In the genomic region with DNA sequence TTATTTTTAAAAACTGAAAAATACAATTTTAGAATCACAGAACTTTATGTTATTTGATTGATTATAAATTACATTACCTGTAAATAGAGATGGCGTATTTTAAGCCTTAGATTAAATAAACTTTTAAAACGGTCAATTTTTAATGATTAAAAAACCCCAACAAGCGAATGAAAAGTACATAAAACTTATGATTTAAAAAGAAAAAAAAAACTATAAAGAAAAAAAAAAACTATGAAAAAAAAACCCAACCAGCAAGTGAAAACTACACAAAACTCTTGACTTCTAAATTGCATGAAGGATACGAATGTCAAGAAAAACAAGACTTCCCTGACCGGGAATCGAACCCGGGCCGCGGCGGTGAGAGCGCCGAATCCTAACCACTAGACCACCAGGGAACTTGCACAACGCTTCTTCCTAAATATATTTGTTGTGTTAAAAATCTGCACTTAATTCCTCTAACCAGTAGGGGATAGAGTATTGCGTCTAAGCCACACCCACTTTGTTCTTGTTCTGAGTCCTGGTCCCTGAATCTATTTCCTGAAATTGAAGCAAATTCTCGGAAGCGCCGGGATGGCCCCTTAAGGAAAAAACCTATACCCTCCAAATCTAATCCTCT, we compare ENCODE assay signal across 8 cellular contexts. TPM values are rescaled to one million over a fixed set of nuclear protein-coding genes. Genes with fewer than 3 reads are reported as not detected.
DNase-seq lines count a peak whose midpoint lies in the region; ATAC-seq and TF ChIP-seq lines count a peak whose summit lies in the region.

No MANE protein-coding gene starts in this region.

- ATAC-seq in GM19043 (IDR thresholded peaks at IDR 0.05; ENCODE audit: low read depth, unreplicated experiment) (peak; percentile 74), HG03378 (IDR thresholded peaks at IDR 0.05; ENCODE audit: unreplicated experiment) (peak; percentile 86), left colon (peak; percentile 93)
- ATAC-seq in activated CD4-positive, alpha-beta T cell treated with anti-CD3 and anti-CD28 coated beads for 36 hours = peak; percentile 77

- peaks cover 10% of the 10 kb centered on the region for H3K36me3 Mint-ChIP-seq in activated CD4-positive, alpha-beta T cell treated with anti-CD3 and anti-CD28 coated beads for 36 hours (ENCODE audit: low read depth)

- no peaks in the 10 kb centered on the region for H3K27me3 ChIP-seq in colonic mucosa

- H3K9me3 ChIP-seq in colonic mucosa = no peaks in the 10 kb centered on the region

- H3K4me3 ChIP-seq in colonic mucosa = peak overlapping the region; percentile 48

- H3K27me3 Mint-ChIP-seq in activated CD4-positive, alpha-beta T cell treated with anti-CD3 and anti-CD28 coated beads for 36 hours = no peaks in the 10 kb centered on the region

- peaks cover 20% of the 10 kb centered on the region for H3K4me1 Mint-ChIP-seq in activated CD4-positive, alpha-beta T cell treated with anti-CD3 and anti-CD28 coated beads for 36 hours

- H3K9me3 Mint-ChIP-seq in activated CD4-positive, alpha-beta T cell treated with anti-CD3 and anti-CD28 coated beads for 36 hours (ENCODE audit: low read depth) = no peaks in the 10 kb centered on the region

- CTCF ChIA-PET in activated CD4-positive, alpha-beta T cell treated with anti-CD3 and anti-CD28 coated beads for 36 hours (lab: Charles Lee) = interaction anchor here (1.3 to 4.9 kb wide), 6 partner anchors 10 to 206 kb away, joined by 4 to 80 read pairs (median 16); partner anchors contain the start of genes HINT3, NCOA7 and TRMT11

- intact Hi-C loops in activated CD4-positive, alpha-beta T cell treated with anti-CD3 and anti-CD28 coated beads for 36 hours (cut with DNase I, micrococcal nuclease) = loop anchor here (1.0 to 5.0 kb wide), 7 partner anchors 31 to 1792 kb away; partner anchors contain the start of genes ECHDC1 (in 1 of the 2), HEY2 (in 1 of the 2), HINT3 (in 1 of the 2) and TRMT11 (in 1 of the 2)
- intact Hi-C loops in colonic mucosa (cut with DNase I) (loop anchor here (2.0 kb wide), 1 partner anchor 177 kb away; the partner anchor contains the start of gene HINT3), left colon (cut with DNase I, micrococcal nuclease) (loop anchor here in 1 of 2 donors (5.0 kb wide), 2 partner anchors 177 to 473 kb away; partner anchors contain the start of gene HINT3)

- DNase-seq in AG20443 (ENCODE audit: low spot score) = peak; percentile 89
- peak; percentile 90 for DNase-seq in NCI-H446 treated with DMSO at 0.1 percent for 48 hours (lab: John Stamatoyannopoulos, UW)
- peak; percentile 89 for DNase-seq in activated CD4-positive, alpha-beta T cell treated with anti-CD3 and anti-CD28 coated beads for 36 hours
- peak; percentile 87 for DNase-seq in colonic mucosa
- DNase-seq in left colon = peak; percentile 70 to 78
- peak in 3 of 4 experiments; percentile 71 to 77 (median 76) for DNase-seq in stimulated activated CD4-positive, alpha-beta T cell treated with anti-CD3 and anti-CD28 coated beads, Interleukin-1b, Interleukin-23, amount 100 ng/mL, for 24 hours (ENCODE audit: low read depth in 4 of 4, low spot score in 1 of 4)

- POLR2A ChIA-PET in activated CD4-positive, alpha-beta T cell treated with anti-CD3 and anti-CD28 coated beads for 36 hours (lab: Charles Lee) = interaction anchor here (1.2 to 2.5 kb wide), 5 partner anchors 10 to 185 kb away, joined by 3 to 62 read pairs (median 13); partner anchors contain the start of genes HINT3 and NCOA7

- H3K4me3 Mint-ChIP-seq in activated CD4-positive, alpha-beta T cell treated with anti-CD3 and anti-CD28 coated beads for 36 hours = no peak overlapping the region

- no peak for TF ChIP-seq CTCF in colonic mucosa (IDR thresholded peaks at IDR 0.05)

- no peaks in the 10 kb centered on the region for H3K4me1 ChIP-seq in colonic mucosa

- peak overlapping the region; percentile 54 to 89 for H3K9ac ChIP-seq in colonic mucosa (ENCODE audit: low read depth in 2 of 2, low read length in 2 of 2)

- no peaks in the 10 kb centered on the region for H3K36me3 ChIP-seq in colonic mucosa

- H3K27ac Mint-ChIP-seq in activated CD4-positive, alpha-beta T cell treated with anti-CD3 and anti-CD28 coated beads for 36 hours = no peak overlapping the region

- H3K27ac ChIP-seq in colonic mucosa = peak overlapping the region; percentile 90

RNA-seq across cellular contexts. Expression of gene NCOA7, which starts 10.7 kb away (rescaled TPM):
- 10 to 100 TPM; 54.3 to 67.4 TPM for total RNA-seq in activated CD4-positive, alpha-beta T cell treated with anti-CD3 and anti-CD28 coated beads for 36 hours
- total RNA-seq in colonic mucosa = 10 to 100 TPM; 24.9 to 59.3 TPM
- total RNA-seq in left colon = 10 to 100 TPM; 25.6 to 39.2 TPM

RNA-seq across cellular contexts. Expression of gene HEY2, which starts 30.6 kb away (rescaled TPM):
- not detected for total RNA-seq in activated CD4-positive, alpha-beta T cell treated with anti-CD3 and anti-CD28 coated beads for 36 hours
- total RNA-seq in colonic mucosa (under 1 TPM; 0.37 to 0.69 TPM), left colon (1 to 10 TPM in 1 of 2 donors, under 1 TPM in 1; 0.76 to 1.3 TPM)

Comparison
In these comparisons a context has a peak if more than half of its experiments do, and no peak if none do; other contexts are left out.
1. Peak in every context shown above with its lines: DNase-seq, ATAC-seq, H3K4me3 ChIP-seq and H3K27ac ChIP-seq.